Comparison of ENCODE assay signal across 1 cellular context in genomic region chr18:7325126-7325430, GRCh38.
TF ChIP-seq lines count a peak whose summit lies in the region.

No MANE protein-coding gene starts in this region.

TF ChIP-seq in GM23338, 12 proteins besides CTCF, POLR2A, EP300 and RAD21 (continued from another document):
- TF ChIP-seq ZNF462 (CRISPR knock-in tag; IDR thresholded peaks at IDR 0.05) (no peak), ETS1 (IDR thresholded peaks at IDR 0.05) (no peak), EZH2 (IDR thresholded peaks at IDR 0.05; ENCODE audit: low read depth, unreplicated experiment) (no peak), JUNB (IDR thresholded peaks at IDR 0.05; ENCODE audit: unreplicated experiment) (no peak), ZNF331 (CRISPR knock-in tag; IDR thresholded peaks at IDR 0.05; ENCODE audit: low read depth) (no peak)
